Comparison of ENCODE assay signal across 24 cellular contexts in genomic region chr5:175025046-175025445, GRCh38.
"Had no signal": no experiment of that assay in that cellular context is flagged by ENCODE, and none has a peak within 500 bp of the region (broad histone marks: within the 10 kb centered on the region; RNA-seq: fewer than 3 reads in every experiment).

No MANE protein-coding gene starts in this region.

- H3K9ac ChIP-seq: parathyroid adenoma had no signal

- H2AFZ ChIP-seq: parathyroid adenoma had no signal

- H3K4me1 ChIP-seq: lower lobe of right lung had no signal

- H3K27ac ChIP-seq: lower lobe of right lung, parathyroid adenoma, right lobe of liver, tibial nerve, VCaP had no signal

- H3K9me3 ChIP-seq: lower lobe of right lung, mucosa of descending colon, right lobe of liver had no signal

- FAIRE-seq: small intestine had no signal

- H3K36me3 ChIP-seq: lower lobe of right lung, right lobe of liver, tibial nerve had no signal

- H3K27me3 ChIP-seq: right lobe of liver, tibial nerve had no signal

- H3K4me3 ChIP-seq: lower lobe of right lung, mucosa of descending colon, right lobe of liver, tibial nerve had no signal

- H3K79me2 ChIP-seq: parathyroid adenoma had no signal

- ATAC-seq: activated CD4-positive, CD25-positive, alpha-beta regulatory T cell treated with anti-CD3 and anti-CD28 coated beads, Interleukin-2, amount 50 U/mL, for 24 hours; activated CD8-positive, alpha-beta T cell treated with anti-CD3 and anti-CD28 coated beads, Interleukin-2, amount 10 ng/mL, durations not matched to agents 7 days and 5 days; left lobe of liver; lower lobe of right lung; mucosa of descending colon; stimulated activated effector memory CD8-positive, alpha-beta T cell treated with anti-CD3 and anti-CD28 coated beads, Interleukin-12 subunit alpha, Interleukin-12 subunit beta, amount 100 ng/mL, for 72 hours; stimulated activated naive CD8-positive, alpha-beta T cell treated with anti-CD3 and anti-CD28 coated beads, Interleukin-15, amount 100 ng/mL, for 72 hours had no signal

- DNase-seq: activated CD4-positive, alpha-beta T cell treated with anti-CD3 and anti-CD28 coated beads, Interleukin-2, amount 10 ng/mL, durations not matched to agents 7 days and 5 days; activated CD8-positive, alpha-beta T cell treated with anti-CD3 and anti-CD28 coated beads, Interleukin-2, amount 10 ng/mL, durations not matched to agents 7 days and 5 days; activated gamma-delta T cell treated with Interleukin-2 at 50 U/mL for 16 hours; activated T-cell treated with anti-CD3 and anti-CD28 coated beads, Interleukin-2, amount 50 U/mL, for 1 hour; anterior cingulate cortex; cerebellar nuclear complex; effector CD4-positive, alpha-beta T cell; erythroblast; foreskin melanocyte; immature natural killer cell; lower lobe of right lung; mesendoderm; mucosa of descending colon; nucleus accumbens; right lobe of liver; small intestine; stimulated activated CD4-positive, alpha-beta T cell treated with anti-CD3 and anti-CD28 coated beads, Interleukin-2, amount 100 ng/mL, for 24 hours; stimulated activated naive CD8-positive, alpha-beta T cell treated with anti-CD3 and anti-CD28 coated beads, Interleukin-15, amount 100 ng/mL, for 72 hours had no signal
